28 cellular contexts compared by ENCODE assay signal in genomic region chr9:108001219-108001618, GRCh38.
"Had no signal": no experiment of that assay in that cellular context is flagged by ENCODE, and none has a peak within 500 bp of the region (broad histone marks: within the 10 kb centered on the region; RNA-seq: fewer than 3 reads in every experiment).

No MANE protein-coding gene starts in this region.

- H3K27ac Mint-ChIP-seq: activated B cell treated with CpG ODN at 0.5 μM for 24 hours; activated CD8-positive, alpha-beta memory T cell treated with anti-CD3 and anti-CD28 coated beads, Interleukin-2, amount 10 ng/mL, durations not matched to agents 7 days and 5 days; activated CD8-positive, alpha-beta T cell treated with anti-CD3 and anti-CD28 coated beads, Interleukin-2, amount 10 ng/mL, durations not matched to agents 7 days and 5 days; activated naive CD8-positive, alpha-beta T cell; activated T-cell treated with anti-CD3 and anti-CD28 coated beads, Interleukin-2, amount 50 U/mL, for 72 hours; effector memory CD8-positive, alpha-beta T cell; nephron progenitor cell; progenitor cell of endocrine pancreas; stimulated activated effector memory CD8-positive, alpha-beta T cell treated with anti-CD3 and anti-CD28 coated beads, Interleukin-12 subunit alpha, Interleukin-12 subunit beta, amount 100 ng/mL, for 72 hours; stimulated activated naive CD8-positive, alpha-beta T cell treated with anti-CD3 and anti-CD28 coated beads, Interleukin-15, Interleukin-2, amounts not matched to agents 100 ng/mL and 50 ng/mL, for 24 hours; T-helper 2 cell treated with Interferon-gamma antibody and Interleukin-4, amounts not matched to agents 5 μg/mL and 100 μg/mL, for 36 hours had no signal

- H3K4me1 Mint-ChIP-seq: activated B cell treated with CpG ODN at 0.5 μM for 24 hours; activated CD8-positive, alpha-beta memory T cell treated with anti-CD3 and anti-CD28 coated beads, Interleukin-2, amount 10 ng/mL, durations not matched to agents 7 days and 5 days; stimulated activated effector memory CD8-positive, alpha-beta T cell treated with anti-CD3 and anti-CD28 coated beads, Interleukin-12 subunit alpha, Interleukin-12 subunit beta, amount 100 ng/mL, for 72 hours had no signal

- ATAC-seq: activated CD8-positive, alpha-beta memory T cell treated with anti-CD3 and anti-CD28 coated beads, Interleukin-2, amount 10 ng/mL, durations not matched to agents 7 days and 5 days; activated CD8-positive, alpha-beta T cell treated with anti-CD3 and anti-CD28 coated beads, Interleukin-2, amount 10 ng/mL, durations not matched to agents 7 days and 5 days; activated T-cell treated with anti-CD3 and anti-CD28 coated beads, Interleukin-2, amount 50 U/mL, for 72 hours; body of pancreas; effector memory CD8-positive, alpha-beta T cell; left lobe of liver; lower lobe of right lung; mucosa of descending colon; stimulated activated effector memory CD8-positive, alpha-beta T cell treated with anti-CD3 and anti-CD28 coated beads, Interleukin-12 subunit alpha, Interleukin-12 subunit beta, amount 100 ng/mL, for 72 hours had no signal

- H3K27me3 ChIP-seq: body of pancreas, cardiac muscle cell, esophagus squamous epithelium, sigmoid colon had no signal

- H3K4me3 Mint-ChIP-seq: activated B cell treated with CpG ODN at 0.5 μM for 24 hours; activated CD8-positive, alpha-beta memory T cell treated with anti-CD3 and anti-CD28 coated beads, Interleukin-2, amount 10 ng/mL, durations not matched to agents 7 days and 5 days; activated CD8-positive, alpha-beta T cell treated with anti-CD3 and anti-CD28 coated beads, Interleukin-2, amount 10 ng/mL, durations not matched to agents 7 days and 5 days; activated naive CD8-positive, alpha-beta T cell; activated T-cell treated with anti-CD3 and anti-CD28 coated beads, Interleukin-2, amount 50 U/mL, for 72 hours; effector memory CD8-positive, alpha-beta T cell; nephron progenitor cell; stimulated activated effector memory CD8-positive, alpha-beta T cell treated with anti-CD3 and anti-CD28 coated beads, Interleukin-12 subunit alpha, Interleukin-12 subunit beta, amount 100 ng/mL, for 72 hours; stimulated activated naive CD8-positive, alpha-beta T cell treated with anti-CD3 and anti-CD28 coated beads, Interleukin-15, Interleukin-2, amounts not matched to agents 100 ng/mL and 50 ng/mL, for 24 hours; T-helper 2 cell treated with Interferon-gamma antibody and Interleukin-4, amounts not matched to agents 5 μg/mL and 100 μg/mL, for 36 hours had no signal

- H3K9me3 Mint-ChIP-seq: activated B cell treated with CpG ODN at 0.5 μM for 24 hours, nephron progenitor cell had no signal

- H3K27me3 Mint-ChIP-seq: activated CD8-positive, alpha-beta memory T cell treated with anti-CD3 and anti-CD28 coated beads, Interleukin-2, amount 10 ng/mL, durations not matched to agents 7 days and 5 days; effector memory CD8-positive, alpha-beta T cell had no signal

- H3K4me1 ChIP-seq: body of pancreas had no signal

- H3K4me3 ChIP-seq: body of pancreas, cardiac muscle cell, coronary artery, esophagus squamous epithelium, lower lobe of right lung, mucosa of descending colon, sigmoid colon, thoracic aorta had no signal

- H3K36me3 ChIP-seq: cardiac muscle cell, esophagus squamous epithelium, lower lobe of right lung, neutrophil, sigmoid colon, thoracic aorta had no signal

- H3K27ac ChIP-seq: body of pancreas, cardiac muscle cell, coronary artery, lower lobe of right lung, neutrophil, thoracic aorta had no signal

- DNase-seq: activated B cell treated with CpG ODN at 0.5 μM for 24 hours; activated CD8-positive, alpha-beta memory T cell treated with anti-CD3 and anti-CD28 coated beads, Interleukin-2, amount 10 ng/mL, durations not matched to agents 7 days and 5 days; activated CD8-positive, alpha-beta T cell treated with anti-CD3 and anti-CD28 coated beads, Interleukin-2, amount 10 ng/mL, durations not matched to agents 7 days and 5 days; activated naive CD4-positive, alpha-beta T cell treated with Interleukin-2 at 50 U/mL for 16 hours; activated T-cell treated with anti-CD3 and anti-CD28 coated beads, Interleukin-2, amount 50 U/mL, for 72 hours; anterior cingulate cortex; body of pancreas; effector memory CD8-positive, alpha-beta T cell; esophagus squamous epithelium; lower lobe of right lung; mesendoderm; mucosa of descending colon; nephron progenitor cell; retina; sigmoid colon; small intestine; stimulated activated CD4-positive, alpha-beta T cell treated with anti-CD3 and anti-CD28 coated beads, Interleukin-4, amount 100 ng/mL, for 24 hours; T-helper 1 cell had no signal

- H3K36me3 Mint-ChIP-seq: activated CD8-positive, alpha-beta memory T cell treated with anti-CD3 and anti-CD28 coated beads, Interleukin-2, amount 10 ng/mL, durations not matched to agents 7 days and 5 days; activated naive CD8-positive, alpha-beta T cell; stimulated activated effector memory CD8-positive, alpha-beta T cell treated with anti-CD3 and anti-CD28 coated beads, Interleukin-12 subunit alpha, Interleukin-12 subunit beta, amount 100 ng/mL, for 72 hours had no signal
